8 cellular contexts compared by ENCODE assay signal in genomic region chr10:112115781-112116385, GRCh38.
DNase-seq lines count a peak whose midpoint lies in the region; ATAC-seq and TF ChIP-seq lines count a peak whose summit lies in the region.

No MANE protein-coding gene starts in this region.

- H2AFZ ChIP-seq in PC-3 (ENCODE audit: low read length) = no peak overlapping the region

- no peaks in the 10 kb centered on the region for H3K4me1 ChIP-seq in PC-3 (ENCODE audit: insufficient read depth, low read length)

- no peak overlapping the region for H3K4me3 ChIP-seq in PC-3 (ENCODE audit: low read length)

- no peak overlapping the region for H3K4me2 ChIP-seq in PC-3 (ENCODE audit: low read length)

- H3K4me1 Mint-ChIP-seq in CD4-positive, alpha-beta T cell (ENCODE audit: low read depth) = no peaks in the 10 kb centered on the region

- no peaks in the 10 kb centered on the region for H3K36me3 Mint-ChIP-seq in CD4-positive, alpha-beta T cell (ENCODE audit: low read depth)
- H3K36me3 Mint-ChIP-seq in activated naive CD4-positive, alpha-beta T cell treated with anti-CD3 and anti-CD28 coated beads, Interleukin-2, amount 50 U/mL, for 72 hours = no peaks in the 10 kb centered on the region

- no peaks in the 10 kb centered on the region for H3F3A ChIP-seq in PC-3 (ENCODE audit: low read length, unreplicated experiment)

- no peaks in the 10 kb centered on the region for H3K79me2 ChIP-seq in PC-3 (ENCODE audit: low read length)

- BruUV-seq in PC-3 (replicated peaks; lab: Mats Ljungman, UMichigan) = no TSS peak

- H3K27me3 Mint-ChIP-seq in CD4-positive, alpha-beta T cell = peaks cover 4% of the 10 kb centered on the region

- intact Hi-C loops in CD4-positive, alpha-beta T cell (cut with DNase I, micrococcal nuclease) = loop anchor here in 1 of 2 experiments (1.0 kb wide), 1 partner anchor 199 kb away; no protein-coding TSS in a partner anchor
- intact Hi-C loops in PC-3 (cut with micrococcal nuclease) = loop anchor here (2.0 kb wide), 1 partner anchor 199 kb away; no protein-coding TSS in a partner anchor

- H3K27ac ChIP-seq in CD4-positive, alpha-beta T cell (ENCODE audit: low read depth, low read length) = no peak overlapping the region
- H3K27ac ChIP-seq in PC-3 (ENCODE audit: low read length) = no peak overlapping the region

- no peak overlapping the region for H3K27ac Mint-ChIP-seq in CD4-positive, alpha-beta T cell
- H3K27ac Mint-ChIP-seq in activated naive CD4-positive, alpha-beta T cell treated with anti-CD3 and anti-CD28 coated beads, Interleukin-2, amount 50 U/mL, for 72 hours = no peak overlapping the region

- H3K9me2 ChIP-seq in PC-3 (replicated peaks; ENCODE audit: low read length) = no peaks in the 10 kb centered on the region

- H3K27me3 ChIP-seq in CD4-positive, alpha-beta T cell (ENCODE audit: control insufficient read depth, insufficient read depth, low read length) = no peaks in the 10 kb centered on the region
- no peaks in the 10 kb centered on the region for H3K27me3 ChIP-seq in PC-3 (ENCODE audit: low read length)

- no peak overlapping the region for H3K9ac ChIP-seq in PC-3 (ENCODE audit: low read length)

- peak in 5 of 10 experiments; percentile 7 to 42 (median 20) for DNase-seq in CD4-positive, alpha-beta T cell
- peak; percentile 53 for DNase-seq in PC-3
- DNase-seq in activated naive CD4-positive, alpha-beta T cell treated with anti-CD3 and anti-CD28 coated beads, Interleukin-2, amount 50 U/mL, for 72 hours (ENCODE audit: low spot score in 2 of 2) = peak in 1 of 2 donors; percentile 61
- peak; percentile 70 for DNase-seq in islet precursor cell
- DNase-seq in stimulated activated CD8-positive, alpha-beta memory T cell treated with anti-CD3 and anti-CD28 coated beads, Interleukin-4, amount 100 ng/mL, for 48 hours = peak; percentile 64
- DNase-seq in G401 (ENCODE audit: low spot score) = no peak

- no peaks in the 10 kb centered on the region for H3K36me3 ChIP-seq in PC-3 (ENCODE audit: low read depth, low read length)

- CTCF ChIA-PET in CD4-positive, alpha-beta T cell (lab: Charles Lee) = interaction anchor here (1.4 to 1.5 kb wide), 2 partner anchors 319 to 356 kb away, joined by 3 read pairs; no protein-coding TSS in a partner anchor
- CTCF ChIA-PET in PC-3 (lab: Charles Lee) = no interaction called here

- H3K4me3 Mint-ChIP-seq in CD4-positive, alpha-beta T cell = no peak overlapping the region

- no peaks in the 10 kb centered on the region for H4K20me1 ChIP-seq in PC-3 (ENCODE audit: low read length)

- no peaks in the 10 kb centered on the region for H3K9me3 ChIP-seq in CD4-positive, alpha-beta T cell (ENCODE audit: control insufficient read depth, low read length)
- no peaks in the 10 kb centered on the region for H3K9me3 ChIP-seq in PC-3 (ENCODE audit: low read length)

- POLR2A ChIA-PET in CD4-positive, alpha-beta T cell (lab: Charles Lee) = no interaction called here
- POLR2A ChIA-PET in PC-3 (lab: Charles Lee; ENCODE audit: unreplicated experiment) = no interaction called here

- H3K9me3 Mint-ChIP-seq in CD4-positive, alpha-beta T cell = no peaks in the 10 kb centered on the region
- no peaks in the 10 kb centered on the region for H3K9me3 Mint-ChIP-seq in activated naive CD4-positive, alpha-beta T cell treated with anti-CD3 and anti-CD28 coated beads, Interleukin-2, amount 50 U/mL, for 72 hours

- TF ChIP-seq CTCF in CD4-positive, alpha-beta T cell (IDR thresholded peaks at IDR 0.05) = peak; percentile 47
- TF ChIP-seq CTCF in PC-3 (conservative IDR thresholded peaks at IDR 0.05; ENCODE audit: low read depth, low read length) = peak; percentile 69

- in situ Hi-C loops in G401 (cut with HindIII; ENCODE audit: low sequenced_read_pairs) = no loop called here

- ATAC-seq in CD4-positive, alpha-beta T cell (ENCODE audit: poor library complexity) = no peak
- ATAC-seq in GM18868 (IDR thresholded peaks at IDR 0.05; ENCODE audit: unreplicated experiment) (peak; percentile 93), HG03159 (IDR thresholded peaks at IDR 0.05; ENCODE audit: unreplicated experiment) (peak; percentile 92), PC-3 (peak; percentile 74)
- ATAC-seq in activated naive CD4-positive, alpha-beta T cell treated with anti-CD3 and anti-CD28 coated beads, Interleukin-2, amount 50 U/mL, for 72 hours = peak; percentile 39 to 68
